In the genomic region with DNA sequence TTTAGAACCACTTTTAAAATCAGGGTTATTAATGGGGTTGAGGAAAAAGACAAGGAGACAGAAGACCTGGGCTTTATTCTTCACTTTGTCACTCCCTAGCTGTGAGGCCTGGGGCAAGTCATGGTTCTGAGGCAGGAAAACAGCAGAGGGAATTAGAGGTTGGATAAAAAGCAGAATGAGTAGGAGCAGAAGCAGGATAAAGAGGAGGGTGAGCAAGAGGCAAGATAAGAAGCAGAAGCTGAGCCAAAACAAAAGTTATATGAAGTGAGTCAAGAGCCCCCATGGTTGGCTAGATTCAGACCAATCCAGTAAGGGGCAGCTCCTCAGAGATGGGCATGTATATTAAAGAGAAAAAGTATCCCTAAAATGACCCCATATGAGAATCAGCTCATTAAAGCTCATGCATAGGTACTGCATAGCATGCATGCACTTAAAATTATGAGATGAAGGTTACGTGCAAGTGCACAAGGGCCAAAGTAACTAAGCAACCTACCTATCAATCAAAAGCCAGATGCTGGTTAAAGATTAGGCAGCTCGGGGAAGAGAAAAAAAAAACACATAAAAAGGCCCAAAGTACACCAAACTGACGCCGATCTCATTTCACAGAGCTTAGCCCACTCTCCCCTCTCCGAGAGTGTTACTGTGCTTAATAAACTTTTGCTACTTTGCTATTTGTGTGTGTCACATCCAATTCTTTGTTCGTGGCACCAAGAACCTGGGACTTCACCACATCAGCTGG, we compare ENCODE assay signal across 30 cellular contexts. TPM values are rescaled to one million over a fixed set of nuclear protein-coding genes. Genes with fewer than 3 reads are reported as not detected.
"Had no signal": no experiment of that assay in that cellular context is flagged by ENCODE, and none has a peak within 500 bp of the region (broad histone marks: within the 10 kb centered on the region; RNA-seq: fewer than 3 reads in every experiment).

No MANE protein-coding gene starts in this region.

- DNase-seq: activated CD4-positive, alpha-beta T cell treated with anti-CD3 and anti-CD28 coated beads for 1 hour; activated gamma-delta T cell treated with Interleukin-2 at 50 U/mL for 16 hours; activated T-cell treated with anti-CD3 and anti-CD28 coated beads for 4 hours; amniotic stem cell; effector memory CD8-positive, alpha-beta T cell; heart left ventricle; immature natural killer cell; kidney glomerular epithelial cell; mesendoderm; naive thymus-derived CD4-positive, alpha-beta T cell; ovary; stimulated activated CD4-positive, alpha-beta T cell treated with anti-CD3 and anti-CD28 coated beads, Interleukin-4, amount 100 ng/mL, for 1 hour; stimulated activated naive CD8-positive, alpha-beta T cell treated with anti-CD3 and anti-CD28 coated beads, Interleukin-15, amount 100 ng/mL, for 72 hours; T1000; transverse colon had no signal

- ATAC-seq: effector memory CD8-positive, alpha-beta T cell; heart left ventricle; naive thymus-derived CD4-positive, alpha-beta T cell; sciatic nerve; stimulated activated naive CD8-positive, alpha-beta T cell treated with anti-CD3 and anti-CD28 coated beads, Interleukin-15, amount 100 ng/mL, for 72 hours had no signal

- H3K27ac ChIP-seq: heart left ventricle, neural progenitor cell, ovary, suprapubic skin, transverse colon, vagina, WERI-Rb-1 had no signal

- H3K27ac Mint-ChIP-seq: activated naive CD8-positive, alpha-beta T cell; activated T-helper 1 cell treated with anti-CD3 and anti-CD28 coated beads, Interleukin-12 subunit alpha, Interleukin-12 subunit beta, Interleukin-2, Interleukin-4 antibody, amounts not matched to agents 30 ng/mL and 10 ng/mL and 1 ng/mL, durations not matched to agents 14 hours and 24 hours and 36 hours; effector memory CD8-positive, alpha-beta T cell; immature natural killer cell; naive thymus-derived CD4-positive, alpha-beta T cell; stimulated activated naive CD8-positive, alpha-beta T cell treated with anti-CD3 and anti-CD28 coated beads, Interleukin-15, amount 100 ng/mL, for 72 hours had no signal

- H3K4me3 Mint-ChIP-seq: activated naive CD8-positive, alpha-beta T cell; activated T-helper 1 cell treated with anti-CD3 and anti-CD28 coated beads, Interleukin-12 subunit alpha, Interleukin-12 subunit beta, Interleukin-2, Interleukin-4 antibody, amounts not matched to agents 30 ng/mL and 10 ng/mL and 1 ng/mL, durations not matched to agents 14 hours and 24 hours and 36 hours; effector memory CD8-positive, alpha-beta T cell; stimulated activated naive CD8-positive, alpha-beta T cell treated with anti-CD3 and anti-CD28 coated beads, Interleukin-15, amount 100 ng/mL, for 72 hours had no signal

- H3K9me3 Mint-ChIP-seq: effector memory CD8-positive, alpha-beta T cell; immature natural killer cell had no signal

- H3K9me3 ChIP-seq: heart left ventricle, ovary, suprapubic skin, transverse colon, vagina had no signal

- H3K36me3 ChIP-seq: heart left ventricle, neural progenitor cell, ovary, suprapubic skin, transverse colon, vagina, WERI-Rb-1 had no signal

- H3K4me3 ChIP-seq: heart left ventricle, neural progenitor cell, ovary, smooth muscle cell, suprapubic skin, transverse colon, vagina had no signal

- H3K36me3 Mint-ChIP-seq: naive thymus-derived CD4-positive, alpha-beta T cell; neural progenitor cell had no signal

RNA-seq across cellular contexts. Expression of a gene that starts 2.3 kb away (rescaled TPM):
- total RNA-seq: activated CD8-positive, alpha-beta memory T cell treated with anti-CD3 and anti-CD28 coated beads for 36 hours; activated T-helper 1 cell treated with anti-CD3 and anti-CD28 coated beads, Interleukin-12 subunit alpha, Interleukin-12 subunit beta, Interleukin-2, Interleukin-4 antibody, amounts not matched to agents 30 ng/mL and 10 ng/mL and 1 ng/mL, durations not matched to agents 14 hours and 24 hours and 36 hours; cardiac septum; dermis microvascular lymphatic vessel endothelial cell; frontal cortex; heart left ventricle; lower leg skin; ovary; pulmonary artery endothelial cell; sciatic nerve; smooth muscle cell; suprapubic skin; T-helper 1 cell treated with Interleukin-12 subunit alpha and Interleukin-12 subunit beta and Interleukin-4 antibody, amounts not matched to agents 30 ng/mL and 1 ng/mL, for 36 hours; vagina had no signal
